ENCODE assay signal across 8 cellular contexts in genomic region chr2:74843371-74844298, GRCh38. TPM values are rescaled to one million over a fixed set of nuclear protein-coding genes. Genes with fewer than 3 reads are reported as not detected.
DNase-seq lines count a peak whose midpoint lies in the region; ATAC-seq and TF ChIP-seq lines count a peak whose summit lies in the region.

No MANE protein-coding gene starts in this region.

- ATAC-seq in HG03558 (IDR thresholded peaks at IDR 0.05; ENCODE audit: extremely low read depth, unreplicated experiment), result peak; percentile 98
- ATAC-seq in activated CD8-positive, alpha-beta T cell treated with anti-CD3 and anti-CD28 coated beads, Interleukin-2, amount 10 ng/mL, durations not matched to agents 7 days and 5 days, result peak; percentile 83
- peak; percentile 95 for ATAC-seq in stimulated activated naive CD8-positive, alpha-beta T cell treated with anti-CD3 and anti-CD28 coated beads, Interleukin-15, Interleukin-2, amounts not matched to agents 100 U/mL and 50 U/mL, for 24 hours

- H3K27ac Mint-ChIP-seq in activated CD8-positive, alpha-beta T cell treated with anti-CD3 and anti-CD28 coated beads, Interleukin-2, amount 10 ng/mL, durations not matched to agents 7 days and 5 days, result peak overlapping the region; percentile 78

- POLR2A ChIA-PET in activated CD8-positive, alpha-beta T cell treated with anti-CD3 and anti-CD28 coated beads, Interleukin-2, amount 10 ng/mL, durations not matched to agents 7 days and 5 days (lab: Charles Lee), result interaction anchor here (0.8 to 1.4 kb wide), 2 partner anchors 9 to 15 kb away, joined by 3 to 11 read pairs; partner anchors contain the start of gene HK2

- peaks cover 42% of the 10 kb centered on the region for H3K36me3 Mint-ChIP-seq in activated CD8-positive, alpha-beta T cell treated with anti-CD3 and anti-CD28 coated beads, Interleukin-2, amount 10 ng/mL, durations not matched to agents 7 days and 5 days (ENCODE audit: low read depth)

- TF ChIP-seq CTCF in GM20000 (IDR thresholded peaks at IDR 0.05; ENCODE audit: extremely low read depth, missing control alignments), result no peak

- peaks cover 95% of the 10 kb centered on the region for H3K4me1 Mint-ChIP-seq in activated CD8-positive, alpha-beta T cell treated with anti-CD3 and anti-CD28 coated beads, Interleukin-2, amount 10 ng/mL, durations not matched to agents 7 days and 5 days (ENCODE audit: low read depth)

- CTCF ChIA-PET in activated CD8-positive, alpha-beta T cell treated with anti-CD3 and anti-CD28 coated beads, Interleukin-2, amount 10 ng/mL, durations not matched to agents 7 days and 5 days (lab: Charles Lee), result interaction anchor here (1.2 to 1.3 kb wide), 3 partner anchors 8 to 32 kb away, joined by 4 to 6 read pairs (median 5); no protein-coding TSS in a partner anchor

- no peaks in the 10 kb centered on the region for H3K27me3 Mint-ChIP-seq in activated CD8-positive, alpha-beta T cell treated with anti-CD3 and anti-CD28 coated beads, Interleukin-2, amount 10 ng/mL, durations not matched to agents 7 days and 5 days (ENCODE audit: low read depth)

- peak overlapping the region; percentile 56 for H3K4me3 Mint-ChIP-seq in activated CD8-positive, alpha-beta T cell treated with anti-CD3 and anti-CD28 coated beads, Interleukin-2, amount 10 ng/mL, durations not matched to agents 7 days and 5 days

- DNase-seq in DMS 273 (lab: John Stamatoyannopoulos, UW; ENCODE audit: unreplicated experiment) (peak; percentile 69), GM20000 (ENCODE audit: low spot score) (peak; percentile 56), glomerular visceral epithelial cell (ENCODE audit: extremely low spot score) (peak; percentile 46), amygdala (lab: John Stamatoyannopoulos, UW) (no peak), COLO668 (lab: John Stamatoyannopoulos, UW; ENCODE audit: unreplicated experiment) (no peak)
- DNase-seq in activated CD8-positive, alpha-beta T cell treated with anti-CD3 and anti-CD28 coated beads, Interleukin-2, amount 10 ng/mL, durations not matched to agents 7 days and 5 days, result peak; percentile 59
- no peak for DNase-seq in stimulated activated naive CD8-positive, alpha-beta T cell treated with anti-CD3 and anti-CD28 coated beads, Interleukin-15, Interleukin-2, amounts not matched to agents 100 U/mL and 50 U/mL, for 24 hours

- H3K9me3 Mint-ChIP-seq in activated CD8-positive, alpha-beta T cell treated with anti-CD3 and anti-CD28 coated beads, Interleukin-2, amount 10 ng/mL, durations not matched to agents 7 days and 5 days (ENCODE audit: insufficient read depth), result no peaks in the 10 kb centered on the region

RNA-seq across cellular contexts. Expression of gene HK2, which starts 9.7 kb away (rescaled TPM):
- total RNA-seq in activated CD8-positive, alpha-beta T cell treated with anti-CD3 and anti-CD28 coated beads, Interleukin-2, amount 10 ng/mL, durations not matched to agents 7 days and 5 days, result 10 to 100 TPM; 42.6 to 44.7 TPM

Comparison
In these comparisons a context has a peak if more than half of its experiments do, and no peak if none do; other contexts are left out.
1. DNase-seq: peak in DMS 273 (single experiment), GM20000 (single experiment), activated CD8-positive, alpha-beta T cell treated with anti-CD3 and anti-CD28 coated beads, Interleukin-2, amount 10 ng/mL, durations not matched to agents 7 days and 5 days (single experiment) and glomerular visceral epithelial cell (single experiment); none in stimulated activated naive CD8-positive, alpha-beta T cell treated with anti-CD3 and anti-CD28 coated beads, Interleukin-15, Interleukin-2, amounts not matched to agents 100 U/mL and 50 U/mL, for 24 hours (single experiment), amygdala (0 of 56) and COLO668 (single experiment).
2. Peak in every context shown above with its lines, with median percentiles within 50 percentile points of each other: ATAC-seq.